In the genomic region with DNA sequence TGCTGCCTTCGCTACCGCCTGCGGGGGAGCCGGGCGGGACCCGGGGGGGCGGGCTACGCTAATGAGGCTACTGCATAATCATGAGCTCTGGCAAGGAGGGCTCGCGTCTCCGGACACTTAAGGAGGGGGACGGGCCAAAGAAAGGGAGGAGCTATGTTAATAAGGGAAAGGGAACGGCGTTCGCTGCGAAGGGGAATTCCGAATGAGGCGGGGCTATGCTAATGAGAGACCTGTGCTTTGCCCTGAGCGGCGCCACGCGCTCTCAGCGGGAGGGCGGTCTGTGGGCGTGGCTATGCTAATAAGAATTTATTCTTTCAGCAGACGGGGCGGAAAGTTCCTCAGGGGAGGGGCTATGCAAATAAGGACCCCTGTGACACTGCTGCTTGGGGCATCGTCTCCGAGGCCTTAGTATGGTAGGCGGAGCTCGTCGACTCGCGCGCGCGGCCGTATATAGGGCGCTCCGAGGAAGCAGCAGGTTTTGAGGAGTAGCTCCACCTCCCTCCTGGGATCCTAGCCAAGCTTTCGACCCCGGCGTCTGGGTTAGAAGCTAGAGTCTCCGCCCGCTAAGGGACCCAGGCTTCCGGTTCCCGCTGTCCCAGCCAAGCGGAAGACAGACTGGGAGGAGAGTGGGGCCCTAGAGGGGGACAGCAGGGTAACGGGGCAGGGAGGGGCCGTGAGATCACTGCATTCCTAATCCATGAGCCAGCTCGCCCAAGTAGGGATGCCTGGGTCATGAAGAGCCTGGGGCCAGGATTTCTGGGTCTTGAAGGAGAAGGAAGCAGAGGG, we compare ENCODE assay signal across 8 cellular contexts. TPM values are rescaled to one million over a fixed set of nuclear protein-coding genes. Genes with fewer than 3 reads are reported as not detected.
DNase-seq lines count a peak whose midpoint lies in the region; ATAC-seq and TF ChIP-seq lines count a peak whose summit lies in the region.

A gene (minus strand): TSS at position 31 of the 786 bp plus-strand sequence. CDS start 45 bp downstream, outside the sequence.

- H3K4me1 Mint-ChIP-seq in naive thymus-derived CD8-positive, alpha-beta T cell = peaks cover 45 to 68% (median 58%) of the 10 kb centered on the region in 4 donors

- DNase-seq in Daoy (ENCODE audit: low read depth) (peak; percentile 100), GOT3 (lab: John Stamatoyannopoulos, UW) (peak; percentile 100), LNCaP clone FGC (ENCODE audit: low read depth) (peak; percentile 99), RWPE1 (ENCODE audit: low spot score) (peak; percentile 97), fibroblast of mammary gland (ENCODE audit: low read depth) (peak; percentile 100)
- peak; percentile 99 for DNase-seq in activated T-helper 9 cell treated with anti-CD3 and anti-CD28 coated beads, Interleukin-2, amount 50 U/mL, for 16 hours (ENCODE audit: low read depth)
- DNase-seq in naive thymus-derived CD8-positive, alpha-beta T cell = peak; percentile 94 to 100 (median 99)
- DNase-seq in stimulated activated naive CD4-positive, alpha-beta T cell (lab: John Stamatoyannopoulos, UW) = peak; percentile 94 to 100 (median 99)

- POLR2A ChIA-PET in RWPE1 (lab: Yijun Ruan, JAX; ENCODE audit: low non-redundant PET) = interaction anchor here (0.5 to 1.1 kb wide), 5 partner anchors 24 to 146 kb away, joined by 3 to 6 read pairs (median 5); a partner anchor contains a TSS
- POLR2A ChIA-PET in naive thymus-derived CD8-positive, alpha-beta T cell (lab: Charles Lee) = interaction anchor here (0.5 to 7.8 kb wide), 36 partner anchors 8 to 1276 kb away, joined by 3 to 180 read pairs (median 4); a partner anchor contains a TSS

- peak within 1 kb of the TSS; percentile 94 to 99 (median 97) for H3K27ac Mint-ChIP-seq in naive thymus-derived CD8-positive, alpha-beta T cell

- H3K9me3 Mint-ChIP-seq in naive thymus-derived CD8-positive, alpha-beta T cell = no peaks in the 10 kb centered on the region

- H3K36me3 Mint-ChIP-seq in naive thymus-derived CD8-positive, alpha-beta T cell = no peaks in the 10 kb centered on the region

- H3K4me3 Mint-ChIP-seq in naive thymus-derived CD8-positive, alpha-beta T cell = peak within 1 kb of the TSS; percentile 87 to 98 (median 94)

- CTCF ChIA-PET in RWPE1 (lab: Yijun Ruan, JAX) = interaction anchor here (0.7 kb wide), 1 partner anchor 36 kb away, joined by 3 read pairs; no protein-coding TSS in a partner anchor

- TF ChIP-seq CTCF in LNCaP clone FGC (IDR thresholded peaks at IDR 0.05; ENCODE audit: control insufficient read depth, extremely low read depth, insufficient read depth) (no peak), RWPE1 (conservative IDR thresholded peaks at IDR 0.05; ENCODE audit: low read depth) (no peak), fibroblast of mammary gland (conservative IDR thresholded peaks at IDR 0.05; ENCODE audit: control insufficient read depth, insufficient read depth, low read depth, low read length) (no peak)

- peak within 1 kb of the TSS; percentile 100 for H3K27ac ChIP-seq in RWPE1

- H3K4me3 ChIP-seq in LNCaP clone FGC (ENCODE audit: low read depth, low read length) = peak within 1 kb of the TSS; percentile 91
- H3K4me3 ChIP-seq in fibroblast of mammary gland (ENCODE audit: control insufficient read depth, low read depth, low read length) = peak within 1 kb of the TSS; percentile 76

- peak; percentile 67 to 73 for ATAC-seq in naive thymus-derived CD8-positive, alpha-beta T cell

- no peaks in the 10 kb centered on the region for H3K27me3 Mint-ChIP-seq in naive thymus-derived CD8-positive, alpha-beta T cell

RNA-seq across cellular contexts. Expression of the gene that starts here (rescaled TPM):
- 11.0 and 12.7 TPM in 2 replicates for total RNA-seq in Daoy (2014; rRNA removed; shearing (Covaris generic))
- total RNA-seq in naive thymus-derived CD8-positive, alpha-beta T cell = 10 to 100 TPM; 10.4 to 12.7 TPM
- polyA plus RNA-seq in naive thymus-derived CD8-positive, alpha-beta T cell = 10 to 100 TPM; 21.8 to 30.2 (median 28.4) TPM

Comparison
In these comparisons a context has a peak if more than half of its experiments do, and no peak if none do; other contexts are left out.
1. Peak in every context shown above with its lines: DNase-seq, ATAC-seq, H3K4me3 ChIP-seq and H3K27ac ChIP-seq.